Comparison of ENCODE assay signal across 14 cellular contexts in the genomic region with DNA sequence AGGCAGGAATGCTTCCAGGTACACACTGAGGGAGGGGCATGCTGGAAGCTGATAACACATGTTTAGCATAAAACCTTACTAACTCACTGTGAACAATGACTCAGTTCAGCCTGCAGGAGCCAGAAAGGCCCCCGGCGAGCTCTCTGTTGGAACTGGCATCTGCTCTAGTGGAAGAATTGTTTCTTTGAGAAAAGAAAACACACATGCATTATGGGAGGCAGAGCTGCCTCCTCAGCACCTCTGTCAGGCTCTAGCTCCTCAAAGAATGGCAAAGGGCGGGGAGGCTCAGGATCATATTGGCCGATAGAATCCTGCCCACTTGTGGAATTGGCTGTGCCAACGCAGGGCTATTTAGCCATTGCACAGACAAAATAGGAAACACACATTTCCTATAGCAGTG.
DNase-seq lines count a peak whose midpoint lies in the region; ATAC-seq, FAIRE-seq and TF ChIP-seq lines count a peak whose summit lies in the region.
"Had no signal": no experiment of that assay in that cellular context is flagged by ENCODE, and none has a peak within 500 bp of the region (broad histone marks: within the 10 kb centered on the region; RNA-seq: fewer than 3 reads in every experiment).

No MANE protein-coding gene starts in this region.

- 36 to 38% methylated on average over 5 of the region's 5 CpGs for WGBS in pancreas, 2 donors

- H3K9me3 Mint-ChIP-seq in astrocyte (ENCODE audit: unreplicated experiment) = no peaks in the 10 kb centered on the region
- H3K9me3 Mint-ChIP-seq: activated naive CD8-positive, alpha-beta T cell treated with anti-CD3 and anti-CD28 coated beads for 36 hours; effector memory CD8-positive, alpha-beta T cell; immature natural killer cell; stimulated activated naive CD8-positive, alpha-beta T cell treated with anti-CD3 and anti-CD28 coated beads, Interleukin-15, Interleukin-2, amounts not matched to agents 100 ng/mL and 50 ng/mL, for 24 hours had no signal

- H3K79me2 ChIP-seq in astrocyte (ENCODE audit: insufficient read depth, low read length) = no peaks in the 10 kb centered on the region

- H3K27ac ChIP-seq in astrocyte (ENCODE audit: low read depth, low read length) (no peak overlapping the region), pancreas (peak overlapping the region in 3 of 4 donors; percentile 16 to 28 (median 19))

- TF ChIP-seq CTCF in astrocyte (IDR thresholded peaks at IDR 0.05; ENCODE audit: insufficient read depth, low read depth, low read length) (no peak), fibroblast of the aortic adventitia (IDR thresholded peaks at IDR 0.05; ENCODE audit: insufficient read depth, low read length) (peak; percentile 31), pancreas (IDR thresholded peaks at IDR 0.05) (no peak)

- no peaks in the 10 kb centered on the region for H3K36me3 Mint-ChIP-seq in astrocyte (ENCODE audit: low read depth, unreplicated experiment)
- H3K36me3 Mint-ChIP-seq: activated naive CD8-positive, alpha-beta T cell treated with anti-CD3 and anti-CD28 coated beads for 36 hours; immature natural killer cell had no signal

- H2AFZ ChIP-seq in astrocyte (ENCODE audit: low read depth, low read length) = no peak overlapping the region

- H3K4me1 ChIP-seq in astrocyte (ENCODE audit: insufficient read depth, low read length) = peaks cover 15% of the 10 kb centered on the region
- H3K4me1 ChIP-seq in pancreas = peaks cover 0 to 24% (median 17%) of the 10 kb centered on the region in 3 donors

- peaks cover 19% of the 10 kb centered on the region for H3K4me1 Mint-ChIP-seq in astrocyte (ENCODE audit: low read depth, unreplicated experiment)
- H3K4me1 Mint-ChIP-seq: activated naive CD8-positive, alpha-beta T cell treated with anti-CD3 and anti-CD28 coated beads for 36 hours; immature natural killer cell had no signal

- DNase-seq in Ammon's horn (ENCODE audit: low spot score) = peak; percentile 57
- DNase-seq in astrocyte (ENCODE audit: low read depth) = peak; percentile 62
- DNase-seq in fibroblast of the aortic adventitia (ENCODE audit: low read depth) = peak; percentile 49
- peak in 3 of 6 donors; percentile 50 to 60 (median 51) for DNase-seq in pancreas
- no peak for DNase-seq in effector CD8-positive, alpha-beta T cell (lab: John Stamatoyannopoulos, UW)
- DNase-seq in DMS 273 (lab: John Stamatoyannopoulos, UW; ENCODE audit: unreplicated experiment) = no peak
- DNase-seq in DMS79 (lab: John Stamatoyannopoulos, UW) = no peak
- DNase-seq: activated CD8-positive, alpha-beta memory T cell treated with anti-CD3 and anti-CD28 coated beads for 24 hours; activated naive CD8-positive, alpha-beta T cell treated with anti-CD3 and anti-CD28 coated beads for 36 hours; effector memory CD8-positive, alpha-beta T cell; immature natural killer cell; NCI-H1436 treated with DMSO at 0.1 percent for 48 hours had no signal

- intact Hi-C loops in pancreas (cut with DNase I) = no loop called here

- H3K27me3 Mint-ChIP-seq in astrocyte (ENCODE audit: low read depth, unreplicated experiment) = peaks cover 5% of the 10 kb centered on the region

- ATAC-seq in pancreas (peak; percentile 75 to 87 (median 84)), GM21526 (IDR thresholded peaks at IDR 0.05; ENCODE audit: low FRiP score, unreplicated experiment) (no peak)
- ATAC-seq: effector memory CD8-positive, alpha-beta T cell had no signal

- H3K4me2 ChIP-seq in astrocyte (ENCODE audit: low read length) = peak overlapping the region; percentile 41

- peaks cover 9% of the 10 kb centered on the region for H3K27me3 ChIP-seq in astrocyte (ENCODE audit: insufficient read depth, low read length)
- H3K27me3 ChIP-seq in pancreas = no peaks in the 10 kb centered on the region

- H3K36me3 ChIP-seq in astrocyte (ENCODE audit: insufficient read depth, low read length) = no peaks in the 10 kb centered on the region
- no peaks in the 10 kb centered on the region for H3K36me3 ChIP-seq in pancreas

- no peaks in the 10 kb centered on the region for H3K9me3 ChIP-seq in astrocyte (ENCODE audit: insufficient read depth, low read depth, low read length)
- H3K9me3 ChIP-seq in pancreas = no peaks in the 10 kb centered on the region

- H3K27ac Mint-ChIP-seq in astrocyte (ENCODE audit: unreplicated experiment) = no peak overlapping the region
- H3K27ac Mint-ChIP-seq: activated naive CD8-positive, alpha-beta T cell treated with anti-CD3 and anti-CD28 coated beads for 36 hours; effector memory CD8-positive, alpha-beta T cell; immature natural killer cell; stimulated activated naive CD8-positive, alpha-beta T cell treated with anti-CD3 and anti-CD28 coated beads, Interleukin-15, Interleukin-2, amounts not matched to agents 100 ng/mL and 50 ng/mL, for 24 hours had no signal

- H3K4me3 ChIP-seq in astrocyte (ENCODE audit: insufficient read depth, low read depth, low read length) (no peak overlapping the region), fibroblast of the aortic adventitia (ENCODE audit: low read depth, low read length) (no peak overlapping the region), pancreas (no peak overlapping the region)

- no peak overlapping the region for H3K9ac ChIP-seq in astrocyte (ENCODE audit: low read length)

- FAIRE-seq in astrocyte (lab: Jason Lieb, UNC) = peak; percentile 20
- FAIRE-seq in pancreas (lab: Jason Lieb, UNC) = no peak

- no peak overlapping the region for H3K4me3 Mint-ChIP-seq in astrocyte (ENCODE audit: unreplicated experiment)
- H3K4me3 Mint-ChIP-seq: activated naive CD8-positive, alpha-beta T cell treated with anti-CD3 and anti-CD28 coated beads for 36 hours; effector memory CD8-positive, alpha-beta T cell; immature natural killer cell; stimulated activated naive CD8-positive, alpha-beta T cell treated with anti-CD3 and anti-CD28 coated beads, Interleukin-15, Interleukin-2, amounts not matched to agents 100 ng/mL and 50 ng/mL, for 24 hours had no signal

- no peaks in the 10 kb centered on the region for H4K20me1 ChIP-seq in astrocyte (ENCODE audit: insufficient read depth, low read length)

Comparison
In these comparisons a context has a peak if more than half of its experiments do, and no peak if none do; other contexts are left out.
1. DNase-seq: peak in Ammon's horn (single experiment), astrocyte (single experiment) and fibroblast of the aortic adventitia (single experiment); none in effector CD8-positive, alpha-beta T cell (single experiment), DMS 273 (single experiment) and DMS79 (single experiment).